Comparison of ENCODE assay signal across 8 cellular contexts in genomic region chr5:65562731-65563701, GRCh38. TPM values are rescaled to one million over a fixed set of nuclear protein-coding genes. Genes with fewer than 3 reads are reported as not detected.
DNase-seq lines count a peak whose midpoint lies in the region; FAIRE-seq and TF ChIP-seq lines count a peak whose summit lies in the region.

CENPK (minus strand) TSS chr5:65563168; CDS start chr5:65554907, 8,261 bp downstream.
PPWD1 (plus strand) TSS chr5:65563296; CDS start chr5:65563311, 15 bp downstream.

- H3K27me3 ChIP-seq in neuronal stem cell (ENCODE audit: control insufficient read depth in 3 of 3, insufficient read depth in 3 of 3, low read depth in 1 of 3, low read length in 3 of 3): no peaks in the 10 kb centered on the region

- no peak within 1 kb of the TSS for H2AK5ac ChIP-seq in neuronal stem cell (ENCODE audit: low read depth, low read length)

- POLR2A ChIA-PET in HEK293T (lab: Yijun Ruan, JAX): interaction anchor here (0.6 to 1.8 kb wide), 16 partner anchors 9 to 931 kb away, joined by 3 to 10 read pairs (median 4); partner anchors contain the start of genes ADAMTS6, SREK1 and TRIM23

- H4K8ac ChIP-seq in neuronal stem cell (ENCODE audit: low read depth, low read length): peak within 1 kb of the TSS; percentile 89

- peak within 1 kb of the TSS; percentile 25 for H3K14ac ChIP-seq in neuronal stem cell (ENCODE audit: low read length)

- peak; percentile 15 for FAIRE-seq in frontal cortex (lab: Jason Lieb, UNC)

- no peak within 1 kb of the TSS for H4K91ac ChIP-seq in neuronal stem cell (ENCODE audit: low read depth, low read length, poor library complexity)

- H3K9ac ChIP-seq in neuronal stem cell (ENCODE audit: low read depth, low read length, poor library complexity): peak within 1 kb of the TSS; percentile 53

- peak within 1 kb of the TSS; percentile 75 for H3K4me2 ChIP-seq in neuronal stem cell (ENCODE audit: insufficient read depth, low read length, poor library complexity, severe bottlenecking)

- H3K23ac ChIP-seq in neuronal stem cell (ENCODE audit: low read depth, low read length, poor library complexity): peak within 1 kb of the TSS; percentile 37

- H3K18ac ChIP-seq in neuronal stem cell (ENCODE audit: low read length): peak within 1 kb of the TSS; percentile 90

- CTCF ChIA-PET in HEK293T (lab: Yijun Ruan, JAX): no interaction called here

- no peak within 1 kb of the TSS for H2BK15ac ChIP-seq in neuronal stem cell (ENCODE audit: low read length)

- peak within 1 kb of the TSS; percentile 90 for H2AFZ ChIP-seq in neuronal stem cell (ENCODE audit: low read length)

- H3K9me3 ChIP-seq in neuronal stem cell (replicated peaks in 1 of 2; ENCODE audit: control insufficient read depth in 2 of 2, insufficient read depth in 1 of 2, low read depth in 1 of 2, low read length in 2 of 2): no peaks in the 10 kb centered on the region

- peak; percentile 59 for DNase-seq in GF-D8 (lab: John Stamatoyannopoulos, UW)
- peak; percentile 92 for DNase-seq in HEK293T (ENCODE audit: extremely low spot score)
- peak; percentile 94 for DNase-seq in MV-4-11 (lab: John Stamatoyannopoulos, UW)
- peak; percentile 98 for DNase-seq in SK-MEL-5 (ENCODE audit: low read depth, low spot score)
- DNase-seq in activated naive CD4-positive, alpha-beta T cell treated with Interleukin-2 at 50 U/mL for 16 hours: peak; percentile 95
- DNase-seq in frontal cortex (ENCODE audit: low spot score in 2 of 2): peak; percentile 63 to 79
- DNase-seq in neuronal stem cell (ENCODE audit: low spot score): peak; percentile 94
- peak; percentile 53 to 96 (median 90) for DNase-seq in substantia nigra (lab: John Stamatoyannopoulos, UW)

- H3K36me3 ChIP-seq in neuronal stem cell (replicated peaks in 1 of 2; ENCODE audit: control insufficient read depth in 2 of 2, insufficient read depth in 2 of 2, low read length in 2 of 2): peaks cover 0 to 62% of the 10 kb centered on the region in 2 donors

- no CpG with 5 or more reads among the region's 54 CpGs for WGBS in neuronal stem cell (ENCODE audit: extremely low coverage in 2 of 2, insufficient read length in 2 of 2, insufficient replicate concordance in 1 of 2), 2 donors

- no peak within 1 kb of the TSS for H2BK12ac ChIP-seq in neuronal stem cell (ENCODE audit: low read length)

- H3K27ac ChIP-seq in neuronal stem cell (replicated peaks; ENCODE audit: low read length) (peak within 1 kb of the TSS; percentile 72), substantia nigra (ENCODE audit: low read depth, low read length, poor library complexity, severe bottlenecking) (peak within 1 kb of the TSS; percentile 82)

- peaks cover 2% of the 10 kb centered on the region for H3K79me1 ChIP-seq in neuronal stem cell (ENCODE audit: low read depth, low read length)

- peak within 1 kb of the TSS; percentile 81 to 87 for H3K4me3 ChIP-seq in neuronal stem cell (ENCODE audit: low read length in 2 of 2)

- peaks cover 0 to 8% of the 10 kb centered on the region in 2 donors for H3K4me1 ChIP-seq in neuronal stem cell (ENCODE audit: control insufficient read depth in 2 of 2, insufficient read depth in 1 of 2, low read depth in 1 of 2, low read length in 2 of 2)

- peak within 1 kb of the TSS; percentile 62 for H2BK5ac ChIP-seq in neuronal stem cell (ENCODE audit: low read length)

- in situ Hi-C loops in SK-MEL-5 (cut with HindIII; ENCODE audit: low pct_unique_long_range_greater_than_20kb, low sequenced_read_pairs): no loop called here

- H2BK120ac ChIP-seq in neuronal stem cell (ENCODE audit: low read depth, low read length): no peak within 1 kb of the TSS

- H3K4ac ChIP-seq in neuronal stem cell (ENCODE audit: low read length): peak within 1 kb of the TSS; percentile 71

TF ChIP-seq in HEK293T, 16 proteins besides CTCF, POLR2A, EP300 and RAD21:
- TF ChIP-seq NFRKB (IDR thresholded peaks at IDR 0.05) (peak; percentile 93), ARNT (IDR thresholded peaks at IDR 0.05) (no peak), ELF4 (IDR thresholded peaks at IDR 0.05) (peak; percentile 52), L3MBTL2 (conservative IDR thresholded peaks at IDR 0.05) (peak; percentile 95), ZNF384 (IDR thresholded peaks at IDR 0.05) (no peak)

RNA-seq across cellular contexts. Expression of gene CENPK, which starts in this region (rescaled TPM):
- 25.5 and 28.2 TPM in 2 replicates for total RNA-seq in SK-MEL-5 (2014; rRNA removed; shearing (Covaris generic))
- polyA plus RNA-seq in SK-MEL-5 (2015; cell fraction: cytosol; rRNA removed): 18.4 and 19.8 TPM in 2 replicates
- 181 and 210 TPM in 2 replicates for polyA plus RNA-seq in SK-MEL-5 (2015; cell fraction: nucleus; rRNA removed)
- total RNA-seq in frontal cortex: 8.6 TPM
- polyA plus RNA-seq in neuronal stem cell (2013, experiment 1 of 2): 93.4 TPM
- 101 TPM for polyA plus RNA-seq in neuronal stem cell (2013, experiment 2 of 2)

RNA-seq across cellular contexts. Expression of gene PPWD1, which starts in this region (rescaled TPM):
- 33.2 and 38.4 TPM in 2 replicates for total RNA-seq in SK-MEL-5 (2014; rRNA removed; shearing (Covaris generic))
- polyA plus RNA-seq in SK-MEL-5 (2015; cell fraction: cytosol; rRNA removed): 25.3 and 28.2 TPM in 2 replicates
- 362 and 379 TPM in 2 replicates for polyA plus RNA-seq in SK-MEL-5 (2015; cell fraction: nucleus; rRNA removed)
- 43.6 TPM for total RNA-seq in frontal cortex
- polyA plus RNA-seq in neuronal stem cell (2013, experiment 1 of 2): 38.1 TPM
- polyA plus RNA-seq in neuronal stem cell (2013, experiment 2 of 2): 39.2 TPM

Comparison
In these comparisons a context has a peak if more than half of its experiments do, and no peak if none do; other contexts are left out.
1. Peak in every context shown above with its lines: DNase-seq, H3K4me3 ChIP-seq and H3K27ac ChIP-seq.